ENCODE assay signal across 18 cellular contexts in the genomic region with DNA sequence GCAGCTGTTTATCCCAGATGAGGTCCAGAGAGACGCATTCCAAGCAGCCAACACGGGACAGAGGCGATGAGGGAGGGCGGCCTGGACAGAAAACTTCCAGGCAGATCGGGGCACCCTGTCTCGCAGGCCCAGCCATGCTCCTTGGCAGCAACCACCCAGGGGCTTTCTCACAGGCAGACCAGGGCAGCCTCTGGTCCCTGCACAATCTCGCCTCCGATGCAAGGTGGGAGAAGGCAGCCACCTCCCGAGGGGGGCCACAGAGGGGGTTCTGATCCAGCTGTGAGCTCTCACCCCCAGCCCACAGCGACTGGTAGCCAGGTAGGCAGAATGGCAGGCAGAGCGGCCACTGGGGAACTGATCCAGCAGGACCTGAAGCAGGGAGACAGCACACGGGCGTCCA. TPM values are rescaled to one million over a fixed set of nuclear protein-coding genes. Genes with fewer than 3 reads are reported as not detected.
DNase-seq lines count a peak whose midpoint lies in the region; ATAC-seq, FAIRE-seq and TF ChIP-seq lines count a peak whose summit lies in the region.
"Had no signal": no experiment of that assay in that cellular context is flagged by ENCODE, and none has a peak within 500 bp of the region (broad histone marks: within the 10 kb centered on the region; RNA-seq: fewer than 3 reads in every experiment).

No MANE protein-coding gene starts in this region.

- peaks cover 0 to 3% of the 10 kb centered on the region in 2 donors for H3K36me3 ChIP-seq in kidney (ENCODE audit: control insufficient read depth in 1 of 2, insufficient read depth in 2 of 2, low read length in 2 of 2)

- H3K9ac ChIP-seq in kidney (ENCODE audit: low read length in 2 of 2): no peak overlapping the region

- peaks cover 0 to 4% of the 10 kb centered on the region in 2 donors for H3K4me1 Mint-ChIP-seq in natural killer cell treated with Interleukin-12 subunit alpha and Interleukin-12 subunit beta and Interleukin-15 and Interleukin-18, amount 100 ng/mL, for 72 hours (ENCODE audit: low read depth in 2 of 2)
- no peaks in the 10 kb centered on the region for H3K4me1 Mint-ChIP-seq in natural killer cell
- peaks cover 4 to 10% of the 10 kb centered on the region in 2 donors for H3K4me1 Mint-ChIP-seq in effector memory CD8-positive, alpha-beta T cell (ENCODE audit: low read depth in 2 of 2)

- no peak for FAIRE-seq in kidney (lab: Jason Lieb, UNC)
- FAIRE-seq: D721Med, G401.6, GM12891, GM18507, HTR-8/SVneo had no signal

- H3K27ac ChIP-seq in kidney (ENCODE audit: low read depth in 2 of 2, low read length in 2 of 2) (no peak overlapping the region), substantia nigra (ENCODE audit: low read depth, low read length, poor library complexity, severe bottlenecking) (peak overlapping the region; percentile 79)

- H3K9me3 ChIP-seq in kidney (ENCODE audit: control insufficient read depth in 1 of 2, low read length in 2 of 2): no peaks in the 10 kb centered on the region
- H3K9me3 ChIP-seq: Caco-2 had no signal

- intact Hi-C loops in natural killer cell (cut with micrococcal nuclease) (no loop called here), kidney (cut with DNase I) (no loop called here)

- peaks cover 4% of the 10 kb centered on the region for H3K9me3 Mint-ChIP-seq in natural killer cell treated with Interleukin-12 subunit alpha and Interleukin-12 subunit beta and Interleukin-15 and Interleukin-18, amount 100 ng/mL, for 72 hours
- no peaks in the 10 kb centered on the region for H3K9me3 Mint-ChIP-seq in natural killer cell
- peaks cover 0 to 3% of the 10 kb centered on the region in 2 donors for H3K9me3 Mint-ChIP-seq in effector memory CD8-positive, alpha-beta T cell
- H3K9me3 Mint-ChIP-seq: CD8-positive, alpha-beta memory T cell had no signal

- no peak for ATAC-seq in natural killer cell treated with Interleukin-12 subunit alpha and Interleukin-12 subunit beta and Interleukin-15 and Interleukin-18, amount 100 ng/mL, for 72 hours
- ATAC-seq in natural killer cell: no peak
- no peak for ATAC-seq in effector memory CD8-positive, alpha-beta T cell (replicated peaks)

- H3K36me3 Mint-ChIP-seq in natural killer cell treated with Interleukin-12 subunit alpha and Interleukin-12 subunit beta and Interleukin-15 and Interleukin-18, amount 100 ng/mL, for 72 hours: peaks cover 6% of the 10 kb centered on the region
- H3K36me3 Mint-ChIP-seq in natural killer cell: no peaks in the 10 kb centered on the region
- H3K36me3 Mint-ChIP-seq in effector memory CD8-positive, alpha-beta T cell (ENCODE audit: insufficient read depth): peaks cover 7% of the 10 kb centered on the region

- TF ChIP-seq CTCF in natural killer cell (IDR thresholded peaks at IDR 0.05) (no peak), kidney (IDR thresholded peaks at IDR 0.05; ENCODE audit: borderline replicate concordance, extremely low read depth, insufficient read depth) (no peak)

- H3K27ac Mint-ChIP-seq in natural killer cell treated with Interleukin-12 subunit alpha and Interleukin-12 subunit beta and Interleukin-15 and Interleukin-18, amount 100 ng/mL, for 72 hours: peak overlapping the region in 1 of 2 donors; percentile 44
- peak overlapping the region in 1 of 2 donors; percentile 42 for H3K27ac Mint-ChIP-seq in natural killer cell
- H3K27ac Mint-ChIP-seq in effector memory CD8-positive, alpha-beta T cell: no peak overlapping the region
- H3K27ac Mint-ChIP-seq: B cell; CD4-positive, CD25-positive, alpha-beta regulatory T cell; IgD-negative memory B cell had no signal

- no peak overlapping the region for H3K4me3 Mint-ChIP-seq in natural killer cell treated with Interleukin-12 subunit alpha and Interleukin-12 subunit beta and Interleukin-15 and Interleukin-18, amount 100 ng/mL, for 72 hours
- no peak overlapping the region for H3K4me3 Mint-ChIP-seq in natural killer cell
- no peak overlapping the region for H3K4me3 Mint-ChIP-seq in effector memory CD8-positive, alpha-beta T cell
- H3K4me3 Mint-ChIP-seq: B cell had no signal

- H3K4me3 ChIP-seq in kidney (ENCODE audit: low read length in 2 of 2): no peak overlapping the region

- DNase-seq in natural killer cell treated with Interleukin-12 subunit alpha and Interleukin-12 subunit beta and Interleukin-15 and Interleukin-18, amount 100 ng/mL, for 72 hours (ENCODE audit: low spot score): peak; percentile 42
- DNase-seq in natural killer cell (no peak), kidney (peak; percentile 44), substantia nigra (lab: John Stamatoyannopoulos, UW) (no peak)
- DNase-seq in effector memory CD8-positive, alpha-beta T cell: no peak
- DNase-seq in activated CD4-positive, alpha-beta T cell treated with anti-CD3 and anti-CD28 coated beads, Interleukin-2, amount 50 U/mL, for 4 hours: no peak
- DNase-seq: Caco-2; CD4-positive, CD25-positive, alpha-beta regulatory T cell; CD8-positive, alpha-beta memory T cell; GOT3; H7 had no signal

- no peaks in the 10 kb centered on the region for H3K27me3 Mint-ChIP-seq in natural killer cell treated with Interleukin-12 subunit alpha and Interleukin-12 subunit beta and Interleukin-15 and Interleukin-18, amount 100 ng/mL, for 72 hours
- H3K27me3 Mint-ChIP-seq in natural killer cell (ENCODE audit: low read depth in 2 of 2): no peaks in the 10 kb centered on the region
- H3K27me3 Mint-ChIP-seq in effector memory CD8-positive, alpha-beta T cell: no peaks in the 10 kb centered on the region
- H3K27me3 Mint-ChIP-seq: B cell; CD4-positive, CD25-positive, alpha-beta regulatory T cell; CD8-positive, alpha-beta memory T cell; IgD-negative memory B cell had no signal

- H3K4me1 ChIP-seq in kidney (ENCODE audit: control insufficient read depth in 1 of 2, insufficient read depth in 1 of 2, low read depth in 1 of 2, low read length in 2 of 2): peaks cover 0 to 4% of the 10 kb centered on the region in 2 donors
- H3K4me1 ChIP-seq: Caco-2 had no signal

RNA-seq across cellular contexts. Expression of gene LMF1, which starts 48.7 kb away (rescaled TPM):
- 10 to 100 TPM; 17.1 to 21.0 TPM for total RNA-seq in natural killer cell treated with Interleukin-12 subunit alpha and Interleukin-12 subunit beta and Interleukin-15 and Interleukin-18, amount 100 ng/mL, for 72 hours
- total RNA-seq in natural killer cell (10 to 100 TPM; 28.2 to 42.2 (median 41.2) TPM), kidney (28.6 TPM)
- polyA plus RNA-seq in kidney (ENCODE audit: insufficient read depth, low read depth, low replicate concordance): 15.4 TPM

RNA-seq across cellular contexts. Expression of gene SOX8, which starts 59.5 kb away (rescaled TPM):
- under 1 TPM in 1 of 2 donors, not detected in 1; 0.20 TPM for total RNA-seq in natural killer cell treated with Interleukin-12 subunit alpha and Interleukin-12 subunit beta and Interleukin-15 and Interleukin-18, amount 100 ng/mL, for 72 hours
- total RNA-seq in natural killer cell: not detected
- total RNA-seq in kidney: 1.0 TPM
- polyA plus RNA-seq in kidney (ENCODE audit: insufficient read depth, low read depth, low replicate concordance): 0.17 TPM

Comparison
In these comparisons a context has a peak if more than half of its experiments do, and no peak if none do; other contexts are left out.
1. DNase-seq: peak in natural killer cell treated with Interleukin-12 subunit alpha and Interleukin-12 subunit beta and Interleukin-15 and Interleukin-18, amount 100 ng/mL, for 72 hours (single experiment) and kidney (single experiment); none in natural killer cell (single experiment), substantia nigra (0 of 49), effector memory CD8-positive, alpha-beta T cell (0 of 3) and activated CD4-positive, alpha-beta T cell treated with anti-CD3 and anti-CD28 coated beads, Interleukin-2, amount 50 U/mL, for 4 hours (0 of 2).